In the genomic region with DNA sequence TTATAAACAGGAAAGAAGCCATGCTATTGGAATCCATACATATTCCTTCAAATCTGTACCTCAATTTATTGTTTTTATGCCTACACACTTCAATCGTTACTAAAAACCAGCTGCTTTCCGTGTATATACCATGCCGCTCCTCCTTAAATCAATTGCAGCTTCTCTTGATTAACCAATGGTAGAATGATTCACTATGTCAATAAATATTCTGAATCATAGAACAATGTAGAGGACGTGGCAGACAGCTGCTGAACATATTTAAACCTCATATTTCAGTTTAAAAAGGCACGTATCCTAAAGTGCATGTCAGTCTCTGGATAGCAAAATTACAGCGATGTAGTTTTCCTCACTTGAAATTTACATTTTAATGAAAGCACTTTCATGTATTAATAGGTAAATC, we compare ENCODE assay signal across 2 cellular contexts.
TF ChIP-seq lines count a peak whose summit lies in the region.

No MANE protein-coding gene starts in this region.

TF ChIP-seq in IMR-90, 13 proteins besides CTCF, POLR2A, EP300 and RAD21:
- TF ChIP-seq CEBPB (IDR thresholded peaks at IDR 0.05; ENCODE audit: low read depth, low read length) (peak; percentile 66; the same call in 1 of the 2 replicates), NFE2L2 (IDR thresholded peaks at IDR 0.05; ENCODE audit: low read depth, low read length) (no peak), CHD1 (IDR thresholded peaks at IDR 0.05; ENCODE audit: low read depth, low read length) (no peak), FOS (IDR thresholded peaks at IDR 0.05; ENCODE audit: low read depth, low read length) (peak; percentile 78)

TF ChIP-seq in GM12878, 131 proteins besides CTCF, POLR2A, EP300 and RAD21:
- no peak for TF ChIP-seq PAX8 (IDR thresholded peaks at IDR 0.05)
- no peak for TF ChIP-seq POLR2AphosphoS5 (IDR thresholded peaks at IDR 0.05; ENCODE audit: low read length)
- TF ChIP-seq, protein P1, sequence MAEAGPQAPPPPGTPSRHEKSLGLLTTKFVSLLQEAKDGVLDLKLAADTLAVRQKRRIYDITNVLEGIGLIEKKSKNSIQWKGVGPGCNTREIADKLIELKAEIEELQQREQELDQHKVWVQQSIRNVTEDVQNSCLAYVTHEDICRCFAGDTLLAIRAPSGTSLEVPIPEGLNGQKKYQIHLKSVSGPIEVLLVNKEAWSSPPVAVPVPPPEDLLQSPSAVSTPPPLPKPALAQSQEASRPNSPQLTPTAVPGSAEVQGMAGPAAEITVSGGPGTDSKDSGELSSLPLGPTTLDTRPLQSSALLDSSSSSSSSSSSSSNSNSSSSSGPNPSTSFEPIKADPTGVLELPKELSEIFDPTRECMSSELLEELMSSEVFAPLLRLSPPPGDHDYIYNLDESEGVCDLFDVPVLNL (IDR thresholded peaks at IDR 0.05; ENCODE audit: low read depth, low read length), result no peak
- TF ChIP-seq ATF7 (IDR thresholded peaks at IDR 0.05; ENCODE audit: low read depth), result no peak
- TF ChIP-seq PAX5 (IDR thresholded peaks at IDR 0.05; ENCODE audit: borderline replicate concordance, low read depth, low read length), result no peak
- no peak for TF ChIP-seq KDM1A (IDR thresholded peaks at IDR 0.05; ENCODE audit: borderline replicate concordance)
